16 cellular contexts compared by ENCODE assay signal in genomic region chr9:113559834-113560620, GRCh38.
DNase-seq lines count a peak whose midpoint lies in the region; ATAC-seq, FAIRE-seq and TF ChIP-seq lines count a peak whose summit lies in the region.
"Had no signal": no experiment of that assay in that cellular context is flagged by ENCODE, and none has a peak within 500 bp of the region (broad histone marks: within the 10 kb centered on the region; RNA-seq: fewer than 3 reads in every experiment).

No MANE protein-coding gene starts in this region.

- no peaks in the 10 kb centered on the region for H4K20me1 ChIP-seq in hepatocyte (ENCODE audit: insufficient read depth, poor library complexity, severe bottlenecking)
- H4K20me1 ChIP-seq: BLaER1 had no signal

- CTCF ChIA-PET in CD8-positive, alpha-beta memory T cell (lab: Charles Lee): interaction anchor here (0.7 to 3.2 kb wide), 4 partner anchors 14 to 26 kb away, joined by 3 to 11 read pairs (median 5); no protein-coding TSS in a partner anchor

- peak overlapping the region in 1 of 7 donors; percentile 8 for H3K4me3 Mint-ChIP-seq in CD8-positive, alpha-beta memory T cell
- no peak overlapping the region for H3K4me3 Mint-ChIP-seq in T-helper 2 cell treated with Interferon-gamma antibody and Interleukin-4, amounts not matched to agents 5 μg/mL and 100 μg/mL, for 36 hours
- H3K4me3 Mint-ChIP-seq: activated B cell treated with CpG ODN at 0.5 μM for 24 hours had no signal

- peaks cover 0 to 18% (median 4%) of the 10 kb centered on the region in 3 donors for H3K36me3 Mint-ChIP-seq in CD8-positive, alpha-beta memory T cell
- H3K36me3 Mint-ChIP-seq in T-helper 2 cell treated with Interferon-gamma antibody and Interleukin-4, amounts not matched to agents 5 μg/mL and 100 μg/mL, for 36 hours (ENCODE audit: low read depth): no peaks in the 10 kb centered on the region

- POLR2A ChIA-PET in CD8-positive, alpha-beta memory T cell (lab: Charles Lee): interaction anchor here (1.5 kb wide), 1 partner anchor 19 kb away, joined by 4 read pairs; no protein-coding TSS in a partner anchor

- no peak overlapping the region for H3K27ac ChIP-seq in CD8-positive, alpha-beta memory T cell (ENCODE audit: low read depth, low read length)
- H3K27ac ChIP-seq in kidney (ENCODE audit: low read depth in 2 of 2, low read length in 2 of 2) (peak overlapping the region; percentile 83 to 85), gastrocnemius medialis (peak overlapping the region in 3 of 4 donors; percentile 8 to 64 (median 48)), hepatocyte (no peak overlapping the region)
- H3K27ac ChIP-seq: BLaER1 had no signal

- FAIRE-seq in kidney (lab: Jason Lieb, UNC): no peak
- FAIRE-seq: colon, urothelium cell line had no signal

- H3K4me2 ChIP-seq in hepatocyte: no peak overlapping the region
- H3K4me2 ChIP-seq: BLaER1 had no signal

- ATAC-seq in gastrocnemius medialis (no peak), HG03175 (IDR thresholded peaks at IDR 0.05; ENCODE audit: unreplicated experiment) (no peak)

- peaks cover 0 to 1% of the 10 kb centered on the region in 2 donors for H3K27me3 Mint-ChIP-seq in CD8-positive, alpha-beta memory T cell
- no peaks in the 10 kb centered on the region for H3K27me3 Mint-ChIP-seq in T-helper 2 cell treated with Interferon-gamma antibody and Interleukin-4, amounts not matched to agents 5 μg/mL and 100 μg/mL, for 36 hours (ENCODE audit: low read depth)
- H3K27me3 Mint-ChIP-seq: activated B cell treated with CpG ODN at 0.5 μM for 24 hours had no signal

- peaks cover 12% of the 10 kb centered on the region for H3K4me1 ChIP-seq in CD8-positive, alpha-beta memory T cell (ENCODE audit: insufficient read depth, low read length)
- H3K4me1 ChIP-seq in kidney (ENCODE audit: control insufficient read depth in 1 of 2, insufficient read depth in 1 of 2, low read depth in 1 of 2, low read length in 2 of 2) (peaks cover 27 to 37% of the 10 kb centered on the region in 2 donors), gastrocnemius medialis (peaks cover 18 to 21% of the 10 kb centered on the region in 2 donors), hepatocyte (ENCODE audit: insufficient read depth) (peaks cover 25% of the 10 kb centered on the region)

- H3K4me3 ChIP-seq in CD8-positive, alpha-beta memory T cell (ENCODE audit: low read length): no peak overlapping the region
- no peak overlapping the region for H3K4me3 ChIP-seq in kidney (ENCODE audit: low read length in 2 of 2)
- H3K4me3 ChIP-seq in gastrocnemius medialis: no peak overlapping the region
- no peak overlapping the region for H3K4me3 ChIP-seq in hepatocyte
- H3K4me3 ChIP-seq: BLaER1 had no signal

- no peak for TF ChIP-seq POLR2A in gastrocnemius medialis (IDR thresholded peaks at IDR 0.05)

- no peaks in the 10 kb centered on the region for H3K9me3 ChIP-seq in CD8-positive, alpha-beta memory T cell (ENCODE audit: low read length)
- no peaks in the 10 kb centered on the region for H3K9me3 ChIP-seq in kidney (ENCODE audit: control insufficient read depth in 1 of 2, low read length in 2 of 2)
- no peaks in the 10 kb centered on the region for H3K9me3 ChIP-seq in gastrocnemius medialis
- no peaks in the 10 kb centered on the region for H3K9me3 ChIP-seq in hepatocyte (ENCODE audit: low read depth)
- H3K9me3 ChIP-seq: BLaER1 had no signal

- H3K9ac ChIP-seq in kidney (ENCODE audit: low read length in 2 of 2): peak overlapping the region in 1 of 2 donors; percentile 53
- H3K9ac ChIP-seq: BLaER1 had no signal

- peak overlapping the region; percentile 32 to 82 (median 68) for H3K27ac Mint-ChIP-seq in CD8-positive, alpha-beta memory T cell
- H3K27ac Mint-ChIP-seq in T-helper 2 cell treated with Interferon-gamma antibody and Interleukin-4, amounts not matched to agents 5 μg/mL and 100 μg/mL, for 36 hours: peak overlapping the region; percentile 55
- H3K27ac Mint-ChIP-seq: activated B cell treated with CpG ODN at 0.5 μM for 24 hours had no signal

- H3K4me1 Mint-ChIP-seq in CD8-positive, alpha-beta memory T cell: peaks cover 40 to 81% (median 67%) of the 10 kb centered on the region in 3 donors
- H3K4me1 Mint-ChIP-seq in T-helper 2 cell treated with Interferon-gamma antibody and Interleukin-4, amounts not matched to agents 5 μg/mL and 100 μg/mL, for 36 hours (ENCODE audit: low read depth): peaks cover 24% of the 10 kb centered on the region

- no peak for DNase-seq in CD8-positive, alpha-beta memory T cell
- DNase-seq in T-helper 2 cell treated with Interferon-gamma antibody and Interleukin-4, amounts not matched to agents 5 μg/mL and 100 μg/mL, for 36 hours (ENCODE audit: low spot score): no peak
- DNase-seq in kidney (peak; percentile 10), gastrocnemius medialis (no peak), NCI-H82 (lab: John Stamatoyannopoulos, UW) (no peak), hepatocyte (ENCODE audit: low spot score) (no peak)
- DNase-seq: activated B cell treated with CpG ODN at 0.5 μM for 24 hours; DND-41; NCI-H187; NCI-H510A treated with DMSO at 0.1 percent for 48 hours; retina; stimulated activated CD4-positive, alpha-beta T cell treated with anti-CD3 and anti-CD28 coated beads, Interleukin-2, amount 100 ng/mL, for 24 hours had no signal

- H3K9me2 ChIP-seq in hepatocyte (replicated peaks; ENCODE audit: insufficient read depth): no peaks in the 10 kb centered on the region

- no peaks in the 10 kb centered on the region for H3K27me3 ChIP-seq in CD8-positive, alpha-beta memory T cell (ENCODE audit: insufficient read depth, low read length, poor library complexity, severe bottlenecking)
- H3K27me3 ChIP-seq in gastrocnemius medialis (no peaks in the 10 kb centered on the region), hepatocyte (no peaks in the 10 kb centered on the region)

- H3K79me2 ChIP-seq in hepatocyte: no peaks in the 10 kb centered on the region

- no peaks in the 10 kb centered on the region for H3K36me3 ChIP-seq in CD8-positive, alpha-beta memory T cell (ENCODE audit: insufficient read depth, low read length)
- H3K36me3 ChIP-seq in kidney (ENCODE audit: control insufficient read depth in 1 of 2, insufficient read depth in 2 of 2, low read length in 2 of 2) (no peaks in the 10 kb centered on the region), gastrocnemius medialis (no peaks in the 10 kb centered on the region), hepatocyte (replicated peaks; ENCODE audit: insufficient read depth, low read depth) (no peaks in the 10 kb centered on the region)
- H3K36me3 ChIP-seq: BLaER1 had no signal

- H3K9me3 Mint-ChIP-seq in CD8-positive, alpha-beta memory T cell: no peaks in the 10 kb centered on the region
- no peaks in the 10 kb centered on the region for H3K9me3 Mint-ChIP-seq in T-helper 2 cell treated with Interferon-gamma antibody and Interleukin-4, amounts not matched to agents 5 μg/mL and 100 μg/mL, for 36 hours
- H3K9me3 Mint-ChIP-seq: activated B cell treated with CpG ODN at 0.5 μM for 24 hours had no signal

- H2AFZ ChIP-seq in hepatocyte: no peak overlapping the region

- in situ Hi-C loops in gastrocnemius medialis (cut with MboI; ENCODE audit: low sequenced_read_pairs in 4 of 4): no loop called here

- WGBS in hepatocyte (ENCODE audit: low lambda C conversion rate, missing lambda C conversion rate): 92% methylated on average over 11 of the region's 11 CpGs

- TF ChIP-seq CTCF in kidney (IDR thresholded peaks at IDR 0.05; ENCODE audit: borderline replicate concordance, extremely low read depth, insufficient read depth) (no peak), gastrocnemius medialis (IDR thresholded peaks at IDR 0.05 in 4 of 5, conservative IDR thresholded peaks at IDR 0.05 in 1 of 5) (no peak), hepatocyte (IDR thresholded peaks at IDR 0.05; ENCODE audit: poor library complexity) (no peak)

- intact Hi-C loops in kidney (cut with DNase I) (no loop called here), gastrocnemius medialis (cut with DNase I; ENCODE audit: low total_unique reads) (no loop called here)

Comparison
In these comparisons a context has a peak if more than half of its experiments do, and no peak if none do; other contexts are left out.
1. H3K27ac ChIP-seq: peak in kidney (2 of 2) and gastrocnemius medialis (3 of 4); none in CD8-positive, alpha-beta memory T cell (single experiment) and hepatocyte (single experiment).